ENCODE assay signal across 16 cellular contexts in the genomic region with DNA sequence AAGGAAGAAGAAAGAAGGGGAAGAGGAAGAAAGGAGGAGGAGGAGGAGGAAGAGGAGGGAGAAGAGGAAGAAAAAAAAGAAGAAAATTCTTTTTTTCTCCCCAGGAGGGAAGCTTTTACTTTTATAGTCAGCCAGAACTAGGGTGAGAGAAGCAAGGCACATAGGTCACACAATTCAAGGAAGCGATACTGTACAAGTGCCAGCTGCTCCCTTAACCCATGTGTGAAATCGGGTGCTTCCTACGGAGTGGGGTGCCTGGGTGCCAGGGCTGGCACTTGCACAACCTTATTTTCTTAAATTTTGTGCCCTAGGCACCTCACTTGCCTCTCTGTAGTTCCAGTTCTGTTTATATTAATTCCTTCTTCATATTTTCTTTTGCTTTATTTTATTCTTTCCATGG.
"Had no signal": no experiment of that assay in that cellular context is flagged by ENCODE, and none has a peak within 500 bp of the region (broad histone marks: within the 10 kb centered on the region; RNA-seq: fewer than 3 reads in every experiment).

No MANE protein-coding gene starts in this region.

- H3K4me1 ChIP-seq: psoas muscle, stomach, upper lobe of left lung had no signal

- H3K9me3 ChIP-seq: stomach had no signal

- H3K27me3 ChIP-seq: cardiac muscle cell, dorsolateral prefrontal cortex, stomach, upper lobe of left lung had no signal

- H3K27ac ChIP-seq: cardiac muscle cell, dorsolateral prefrontal cortex, psoas muscle, skin epidermis, stomach, upper lobe of left lung had no signal

- ATAC-seq: activated CD4-positive, alpha-beta T cell treated with anti-CD3 and anti-CD28 coated beads for 36 hours; activated CD8-positive, alpha-beta T cell treated with anti-CD3 and anti-CD28 coated beads for 36 hours; psoas muscle; right cardiac atrium had no signal

- H3K36me3 ChIP-seq: cardiac muscle cell, stomach, upper lobe of left lung had no signal

- H3K4me3 ChIP-seq: cardiac muscle cell, dorsolateral prefrontal cortex, lung, psoas muscle, skin epidermis, stomach, upper lobe of left lung had no signal

- DNase-seq: activated CD4-positive, alpha-beta T cell treated with anti-CD3 and anti-CD28 coated beads for 36 hours; activated CD8-positive, alpha-beta T cell treated with anti-CD3 and anti-CD28 coated beads for 36 hours; activated naive CD4-positive, alpha-beta T cell treated with Interleukin-2 at 50 U/mL for 16 hours; activated naive CD8-positive, alpha-beta T cell treated with anti-CD3 and anti-CD28 coated beads, Interleukin-2, amount 10 ng/mL, durations not matched to agents 7 days and 5 days; activated T-cell treated with anti-CD3 and anti-CD28 coated beads, Interleukin-2, amount 50 U/mL, for 24 hours; dorsolateral prefrontal cortex; occipital lobe; psoas muscle; right cardiac atrium; stimulated activated CD4-positive, alpha-beta T cell treated with anti-CD3 and anti-CD28 coated beads, Interleukin-15, amount 100 ng/mL, for 24 hours; stimulated activated CD4-positive, alpha-beta T cell treated with anti-CD3 and anti-CD28 coated beads, Interleukin-2, amount 100 ng/mL, for 48 hours; stomach; upper lobe of left lung had no signal
